17 cellular contexts compared by ENCODE assay signal in the genomic region with DNA sequence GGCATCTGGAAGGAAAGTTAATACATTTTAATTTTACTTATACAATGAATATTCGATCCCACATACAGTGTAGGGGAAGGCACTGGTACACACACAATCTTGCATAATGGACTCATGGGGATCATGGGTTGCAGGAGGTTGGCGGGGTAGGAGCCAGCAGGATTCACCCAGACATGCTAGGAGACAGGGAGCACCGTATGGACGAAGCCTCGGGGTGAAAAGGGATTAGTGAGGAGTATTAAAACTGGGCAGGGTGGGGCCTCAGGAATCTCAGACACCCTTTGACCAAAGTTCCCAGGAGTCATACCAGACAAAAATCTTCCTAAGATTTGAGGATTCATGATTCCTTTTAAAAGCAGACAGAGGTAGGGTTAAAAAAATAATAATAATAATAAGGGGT.
DNase-seq lines count a peak whose midpoint lies in the region; ATAC-seq and TF ChIP-seq lines count a peak whose summit lies in the region.
"Had no signal": no experiment of that assay in that cellular context is flagged by ENCODE, and none has a peak within 500 bp of the region (broad histone marks: within the 10 kb centered on the region; RNA-seq: fewer than 3 reads in every experiment).

No MANE protein-coding gene starts in this region.

- WGBS in mammary epithelial cell (ENCODE audit: low coverage, missing lambda C conversion rate): 85% methylated on average over 5 of the region's 5 CpGs
- 75 to 82% (median 77%) methylated on average over 5 of the region's 5 CpGs for WGBS in psoas muscle, 3 donors

- TF ChIP-seq CTCF in MCF 10A (IDR thresholded peaks at IDR 0.05; ENCODE audit: unreplicated experiment): no peak
- no peak for TF ChIP-seq CTCF in mammary epithelial cell (conservative IDR thresholded peaks at IDR 0.05 in 1 of 2, IDR thresholded peaks at IDR 0.05 in 1 of 2; ENCODE audit: extremely low read depth in 1 of 2, insufficient read depth in 1 of 2, low read depth in 1 of 2, low read length in 2 of 2)
- no peak for TF ChIP-seq CTCF in OCI-LY3 (IDR thresholded peaks at IDR 0.05; ENCODE audit: low read depth, low read length)
- TF ChIP-seq CTCF in psoas muscle (IDR thresholded peaks at IDR 0.05): no peak
- no peak for TF ChIP-seq CTCF in nephron progenitor cell (IDR thresholded peaks at IDR 0.05)

- no peak overlapping the region for H3K4me3 Mint-ChIP-seq in MCF 10A (ENCODE audit: unreplicated experiment)
- no peak overlapping the region for H3K4me3 Mint-ChIP-seq in memory B cell
- H3K4me3 Mint-ChIP-seq in nephron progenitor cell: no peak overlapping the region
- H3K4me3 Mint-ChIP-seq: CD4-positive, alpha-beta T cell had no signal

- H3K4me1 ChIP-seq in mammary epithelial cell (ENCODE audit: insufficient read depth, low read length): peaks cover 4% of the 10 kb centered on the region
- H3K4me1 ChIP-seq in OCI-LY3 (ENCODE audit: low read length): peaks cover 60% of the 10 kb centered on the region
- peaks cover 4% of the 10 kb centered on the region for H3K4me1 ChIP-seq in psoas muscle

- H3K36me3 Mint-ChIP-seq in MCF 10A (ENCODE audit: insufficient read depth, unreplicated experiment): no peaks in the 10 kb centered on the region
- no peaks in the 10 kb centered on the region for H3K36me3 Mint-ChIP-seq in memory B cell
- peaks cover 4% of the 10 kb centered on the region for H3K36me3 Mint-ChIP-seq in nephron progenitor cell (ENCODE audit: low read depth)

- peaks cover 14% of the 10 kb centered on the region for H3K4me1 Mint-ChIP-seq in MCF 10A (ENCODE audit: insufficient read depth, unreplicated experiment)
- H3K4me1 Mint-ChIP-seq in memory B cell: peaks cover 43% of the 10 kb centered on the region
- peaks cover 81% of the 10 kb centered on the region for H3K4me1 Mint-ChIP-seq in nephron progenitor cell

- H3K9me3 Mint-ChIP-seq in MCF 10A (ENCODE audit: unreplicated experiment): no peaks in the 10 kb centered on the region
- H3K9me3 Mint-ChIP-seq in memory B cell: peaks cover 2% of the 10 kb centered on the region
- H3K9me3 Mint-ChIP-seq in nephron progenitor cell: peaks cover 10% of the 10 kb centered on the region
- H3K9me3 Mint-ChIP-seq: CD4-positive, alpha-beta T cell had no signal

- intact Hi-C loops in MCF 10A (cut with micrococcal nuclease) (no loop called here), mammary epithelial cell (cut with micrococcal nuclease) (no loop called here), psoas muscle (cut with DNase I) (no loop called here)

- CTCF ChIA-PET in MCF 10A (lab: Yijun Ruan, JAX): interaction anchor here (1.1 kb wide), 1 partner anchor 21 kb away, joined by 3 read pairs; no protein-coding TSS in a partner anchor
- CTCF ChIA-PET in mammary epithelial cell (lab: Charles Lee; ENCODE audit: low non-redundant PET): no interaction called here

- H3K27ac ChIP-seq in mammary epithelial cell (ENCODE audit: insufficient read depth, low read depth, low read length): no peak overlapping the region
- H3K27ac ChIP-seq in OCI-LY3 (ENCODE audit: low read length): peak overlapping the region; percentile 83; the same call in 1 of the 2 replicates
- no peak overlapping the region for H3K27ac ChIP-seq in psoas muscle
- H3K27ac ChIP-seq: 22Rv1, HL-60 had no signal

- H3K9ac ChIP-seq in mammary epithelial cell (ENCODE audit: insufficient read depth, low read length) (no peak overlapping the region), OCI-LY3 (ENCODE audit: low read length) (peak overlapping the region; percentile 39; the same call in 1 of the 2 replicates)

- H3K9me3 ChIP-seq in mammary epithelial cell (replicated peaks; ENCODE audit: insufficient read depth, low read length) (no peaks in the 10 kb centered on the region), OCI-LY3 (ENCODE audit: insufficient read depth, low read length) (peaks cover 7% of the 10 kb centered on the region; the same call in 1 of the 2 replicates), psoas muscle (no peaks in the 10 kb centered on the region)

- H3K4me2 ChIP-seq in mammary epithelial cell (ENCODE audit: insufficient read depth, low read depth, low read length) (no peak overlapping the region), OCI-LY3 (ENCODE audit: low read length) (no peak overlapping the region)

- H3K27me3 Mint-ChIP-seq in MCF 10A (ENCODE audit: insufficient read depth, unreplicated experiment) (no peaks in the 10 kb centered on the region), memory B cell (no peaks in the 10 kb centered on the region), nephron progenitor cell (ENCODE audit: low read depth, poor library complexity) (peaks cover 19% of the 10 kb centered on the region)

- dilution Hi-C loops in mammary epithelial cell (cut with HindIII; ENCODE audit: low sequenced_read_pairs): no loop called here

- H3K4me3 ChIP-seq in mammary epithelial cell (replicated peaks in 1 of 3; ENCODE audit: insufficient read depth in 1 of 3, low read depth in 2 of 3, low read length in 3 of 3) (no peak overlapping the region), OCI-LY3 (ENCODE audit: low read length) (no peak overlapping the region), psoas muscle (no peak overlapping the region)

- no peak for ATAC-seq in memory B cell (ENCODE audit: low read depth)
- no peak for ATAC-seq in psoas muscle
- ATAC-seq: HCT116 had no signal

- H2AFZ ChIP-seq in mammary epithelial cell (ENCODE audit: low read depth, low read length) (no peak overlapping the region), OCI-LY3 (ENCODE audit: low read depth, low read length) (no peak overlapping the region)

- H3K27ac Mint-ChIP-seq in MCF 10A (ENCODE audit: low read depth, unreplicated experiment): no peak overlapping the region
- H3K27ac Mint-ChIP-seq in memory B cell: peak overlapping the region; percentile 79
- no peak overlapping the region for H3K27ac Mint-ChIP-seq in nephron progenitor cell
- H3K27ac Mint-ChIP-seq: CD4-positive, alpha-beta T cell had no signal

- H3K79me2 ChIP-seq in mammary epithelial cell (ENCODE audit: insufficient read depth, low read length): no peaks in the 10 kb centered on the region
- no peaks in the 10 kb centered on the region for H3K79me2 ChIP-seq in OCI-LY3 (ENCODE audit: low read length)

- H3K27me3 ChIP-seq in mammary epithelial cell (ENCODE audit: insufficient read depth, low read length): no peaks in the 10 kb centered on the region
- no peaks in the 10 kb centered on the region for H3K27me3 ChIP-seq in OCI-LY3 (ENCODE audit: low read depth, low read length)
- H3K27me3 ChIP-seq in psoas muscle (ENCODE audit: insufficient read depth in 3 of 3, low read length in 2 of 3): no peaks in the 10 kb centered on the region

- H3K36me3 ChIP-seq in mammary epithelial cell (ENCODE audit: insufficient read depth, low read length): no peaks in the 10 kb centered on the region
- peaks cover 9% of the 10 kb centered on the region for H3K36me3 ChIP-seq in OCI-LY3 (replicated peaks; ENCODE audit: low read depth, low read length)
- no peaks in the 10 kb centered on the region for H3K36me3 ChIP-seq in psoas muscle (ENCODE audit: insufficient read depth in 1 of 2, low read depth in 1 of 2)

- POLR2A ChIA-PET in MCF 10A (lab: Yijun Ruan, JAX): no interaction called here

- BruUV-seq in MCF 10A (replicated peaks; lab: Mats Ljungman, UMichigan) (no TSS peak), mammary epithelial cell (replicated peaks; lab: Mats Ljungman, UMichigan) (no TSS peak)

- DNase-seq in MCF 10A (ENCODE audit: unreplicated experiment): peak; percentile 16
- no peak for DNase-seq in mammary epithelial cell
- no peak for DNase-seq in memory B cell (ENCODE audit: low spot score in 2 of 2)
- DNase-seq in psoas muscle: no peak
- no peak for DNase-seq in iPS-NIHi11 (ENCODE audit: low spot score)
- no peak for DNase-seq in nephron progenitor cell
- no peak for DNase-seq in NCI-H146 treated with DMSO at 0.1 percent for 48 hours (lab: John Stamatoyannopoulos, UW; ENCODE audit: unreplicated experiment)
- DNase-seq: C1 segment of cervical spinal cord; CD4-positive, alpha-beta T cell; DMS153; DMS79 treated with DMSO at 0.1 percent for 48 hours; EL; KBM-7 had no signal

- in situ Hi-C loops in mammary epithelial cell (cut with MboI; ENCODE audit: low sequenced_read_pairs in 2 of 2): no loop called here

- H4K20me1 ChIP-seq in mammary epithelial cell (ENCODE audit: insufficient read depth, low read length) (no peaks in the 10 kb centered on the region), OCI-LY3 (ENCODE audit: insufficient read depth, low read length) (no peaks in the 10 kb centered on the region)
